15 cellular contexts compared by ENCODE assay signal in the genomic region with DNA sequence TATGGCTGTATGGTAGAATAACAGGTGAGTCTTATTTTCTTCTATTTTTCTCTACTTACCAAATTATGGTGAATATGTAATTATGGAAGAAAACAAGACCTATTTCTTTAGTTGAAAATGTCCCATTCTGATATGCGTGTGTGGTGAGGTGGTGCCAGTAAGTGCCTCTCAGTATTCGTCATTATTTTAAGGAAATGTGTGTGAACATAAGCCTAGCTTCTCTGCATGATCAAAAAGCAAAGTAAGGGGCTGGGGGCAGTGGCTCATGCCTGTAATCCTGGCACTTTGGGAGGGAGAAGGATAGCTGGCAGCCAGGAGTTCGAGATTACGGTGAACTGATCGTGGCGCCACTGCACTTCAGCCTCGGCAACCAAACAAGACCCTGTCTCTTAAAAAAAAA. TPM values are rescaled to one million over a fixed set of nuclear protein-coding genes. Genes with fewer than 3 reads are reported as not detected.
DNase-seq lines count a peak whose midpoint lies in the region; ATAC-seq lines count a peak whose summit lies in the region.
"Had no signal": no experiment of that assay in that cellular context is flagged by ENCODE, and none has a peak within 500 bp of the region (broad histone marks: within the 10 kb centered on the region; RNA-seq: fewer than 3 reads in every experiment).

No MANE protein-coding gene starts in this region.

- ATAC-seq in activated T-cell treated with anti-CD3 and anti-CD28 coated beads, Interleukin-2, amount 50 U/mL, for 4 hours = no peak
- ATAC-seq in stimulated activated naive CD8-positive, alpha-beta T cell treated with anti-CD3 and anti-CD28 coated beads, Interleukin-15, amount 100 ng/mL, for 72 hours = no peak
- ATAC-seq in stimulated activated naive CD8-positive, alpha-beta T cell treated with anti-CD3 and anti-CD28 coated beads, Interleukin-15, Interleukin-2, amounts not matched to agents 100 U/mL and 50 U/mL, for 24 hours = no peak
- peak; percentile 44 for ATAC-seq in activated T-helper 17 cell treated with anti-CD3 and anti-CD28 coated beads, Interleukin-2, amount 50 U/mL, for 72 hours (replicated peaks)
- ATAC-seq in stimulated activated effector memory CD8-positive, alpha-beta T cell treated with anti-CD3 and anti-CD28 coated beads, Interleukin-12 subunit alpha, Interleukin-12 subunit beta, amount 100 ng/mL, for 72 hours = peak; percentile 52
- ATAC-seq: HCT116 had no signal

- H3K27me3 ChIP-seq in MG63 = no peaks in the 10 kb centered on the region

- H3K9me3 ChIP-seq in MG63 = no peaks in the 10 kb centered on the region

- H3K27me3 Mint-ChIP-seq in activated T-cell treated with anti-CD3 and anti-CD28 coated beads, Interleukin-2, amount 50 U/mL, for 24 hours = no peaks in the 10 kb centered on the region
- H3K27me3 Mint-ChIP-seq in activated T-cell treated with anti-CD3 and anti-CD28 coated beads, Interleukin-2, amount 50 U/mL, for 4 hours (ENCODE audit: low read depth) = no peaks in the 10 kb centered on the region
- no peaks in the 10 kb centered on the region for H3K27me3 Mint-ChIP-seq in stimulated activated naive CD8-positive, alpha-beta T cell treated with anti-CD3 and anti-CD28 coated beads, Interleukin-15, amount 100 ng/mL, for 72 hours
- H3K27me3 Mint-ChIP-seq in activated T-helper 17 cell treated with anti-CD3 and anti-CD28 coated beads, Interleukin-2, amount 50 U/mL, for 72 hours = no peaks in the 10 kb centered on the region
- H3K27me3 Mint-ChIP-seq: CD4-positive, alpha-beta T cell had no signal

- no peaks in the 10 kb centered on the region for H3K9me3 Mint-ChIP-seq in activated T-cell treated with anti-CD3 and anti-CD28 coated beads, Interleukin-2, amount 50 U/mL, for 24 hours
- H3K9me3 Mint-ChIP-seq in activated T-cell treated with anti-CD3 and anti-CD28 coated beads, Interleukin-2, amount 50 U/mL, for 4 hours = no peaks in the 10 kb centered on the region
- H3K9me3 Mint-ChIP-seq in stimulated activated naive CD8-positive, alpha-beta T cell treated with anti-CD3 and anti-CD28 coated beads, Interleukin-15, amount 100 ng/mL, for 72 hours = no peaks in the 10 kb centered on the region
- H3K9me3 Mint-ChIP-seq in activated T-helper 17 cell treated with anti-CD3 and anti-CD28 coated beads, Interleukin-2, amount 50 U/mL, for 72 hours = no peaks in the 10 kb centered on the region
- H3K9me3 Mint-ChIP-seq in stimulated activated effector memory CD8-positive, alpha-beta T cell treated with anti-CD3 and anti-CD28 coated beads, Interleukin-12 subunit alpha, Interleukin-12 subunit beta, amount 100 ng/mL, for 72 hours = no peaks in the 10 kb centered on the region
- H3K9me3 Mint-ChIP-seq: CD4-positive, alpha-beta T cell had no signal

- peaks cover 71% of the 10 kb centered on the region for H3K36me3 Mint-ChIP-seq in activated T-cell treated with anti-CD3 and anti-CD28 coated beads, Interleukin-2, amount 50 U/mL, for 24 hours (ENCODE audit: low read depth)
- peaks cover 26% of the 10 kb centered on the region for H3K36me3 Mint-ChIP-seq in activated T-cell treated with anti-CD3 and anti-CD28 coated beads, Interleukin-2, amount 50 U/mL, for 4 hours (ENCODE audit: insufficient read depth)
- peaks cover 63% of the 10 kb centered on the region for H3K36me3 Mint-ChIP-seq in activated T-helper 17 cell treated with anti-CD3 and anti-CD28 coated beads, Interleukin-2, amount 50 U/mL, for 72 hours (ENCODE audit: low read depth)
- peaks cover 22% of the 10 kb centered on the region for H3K36me3 Mint-ChIP-seq in stimulated activated effector memory CD8-positive, alpha-beta T cell treated with anti-CD3 and anti-CD28 coated beads, Interleukin-12 subunit alpha, Interleukin-12 subunit beta, amount 100 ng/mL, for 72 hours

- peak overlapping the region; percentile 62 for H3K27ac Mint-ChIP-seq in activated T-cell treated with anti-CD3 and anti-CD28 coated beads, Interleukin-2, amount 50 U/mL, for 24 hours
- H3K27ac Mint-ChIP-seq in stimulated activated naive CD8-positive, alpha-beta T cell treated with anti-CD3 and anti-CD28 coated beads, Interleukin-15, amount 100 ng/mL, for 72 hours = peak overlapping the region; percentile 17 to 72
- H3K27ac Mint-ChIP-seq in activated T-helper 17 cell treated with anti-CD3 and anti-CD28 coated beads, Interleukin-2, amount 50 U/mL, for 72 hours = peak overlapping the region; percentile 28
- no peak overlapping the region for H3K27ac Mint-ChIP-seq in stimulated activated effector memory CD8-positive, alpha-beta T cell treated with anti-CD3 and anti-CD28 coated beads, Interleukin-12 subunit alpha, Interleukin-12 subunit beta, amount 100 ng/mL, for 72 hours
- H3K27ac Mint-ChIP-seq: CD4-positive, alpha-beta T cell had no signal

- H3K4me3 ChIP-seq in MG63 = no peak overlapping the region
- H3K4me3 ChIP-seq: GM12878, GM23248 had no signal

- H3K4me3 Mint-ChIP-seq in activated T-cell treated with anti-CD3 and anti-CD28 coated beads, Interleukin-2, amount 50 U/mL, for 24 hours = no peak overlapping the region
- no peak overlapping the region for H3K4me3 Mint-ChIP-seq in activated T-cell treated with anti-CD3 and anti-CD28 coated beads, Interleukin-2, amount 50 U/mL, for 4 hours
- no peak overlapping the region for H3K4me3 Mint-ChIP-seq in stimulated activated naive CD8-positive, alpha-beta T cell treated with anti-CD3 and anti-CD28 coated beads, Interleukin-15, amount 100 ng/mL, for 72 hours
- no peak overlapping the region for H3K4me3 Mint-ChIP-seq in activated T-helper 17 cell treated with anti-CD3 and anti-CD28 coated beads, Interleukin-2, amount 50 U/mL, for 72 hours
- H3K4me3 Mint-ChIP-seq in stimulated activated effector memory CD8-positive, alpha-beta T cell treated with anti-CD3 and anti-CD28 coated beads, Interleukin-12 subunit alpha, Interleukin-12 subunit beta, amount 100 ng/mL, for 72 hours = no peak overlapping the region
- H3K4me3 Mint-ChIP-seq: CD4-positive, alpha-beta T cell had no signal

- DNase-seq in activated T-cell treated with anti-CD3 and anti-CD28 coated beads, Interleukin-2, amount 50 U/mL, for 24 hours = no peak
- DNase-seq in activated T-cell treated with anti-CD3 and anti-CD28 coated beads, Interleukin-2, amount 50 U/mL, for 4 hours = no peak
- no peak for DNase-seq in stimulated activated naive CD8-positive, alpha-beta T cell treated with anti-CD3 and anti-CD28 coated beads, Interleukin-15, amount 100 ng/mL, for 72 hours
- DNase-seq in stimulated activated naive CD8-positive, alpha-beta T cell treated with anti-CD3 and anti-CD28 coated beads, Interleukin-15, Interleukin-2, amounts not matched to agents 100 U/mL and 50 U/mL, for 24 hours = no peak
- no peak for DNase-seq in stimulated activated effector memory CD8-positive, alpha-beta T cell treated with anti-CD3 and anti-CD28 coated beads, Interleukin-12 subunit alpha, Interleukin-12 subunit beta, amount 100 ng/mL, for 72 hours (ENCODE audit: low spot score in 2 of 2)
- DNase-seq in MG63 (no peak), epidermal melanocyte (ENCODE audit: insufficient read length, low spot score) (no peak)
- DNase-seq: 8988T; C1 segment of cervical spinal cord; CD4-positive, alpha-beta T cell; DMS79; GM23248 had no signal

- peaks cover 4% of the 10 kb centered on the region for H3K36me3 ChIP-seq in MG63

- peaks cover 8% of the 10 kb centered on the region for H3K4me1 Mint-ChIP-seq in activated T-cell treated with anti-CD3 and anti-CD28 coated beads, Interleukin-2, amount 50 U/mL, for 24 hours (ENCODE audit: low read depth)
- peaks cover 1% of the 10 kb centered on the region for H3K4me1 Mint-ChIP-seq in activated T-cell treated with anti-CD3 and anti-CD28 coated beads, Interleukin-2, amount 50 U/mL, for 4 hours (ENCODE audit: low read depth)
- peaks cover 8% of the 10 kb centered on the region for H3K4me1 Mint-ChIP-seq in stimulated activated naive CD8-positive, alpha-beta T cell treated with anti-CD3 and anti-CD28 coated beads, Interleukin-15, amount 100 ng/mL, for 72 hours
- H3K4me1 Mint-ChIP-seq in activated T-helper 17 cell treated with anti-CD3 and anti-CD28 coated beads, Interleukin-2, amount 50 U/mL, for 72 hours = peaks cover 5% of the 10 kb centered on the region
- peaks cover 12% of the 10 kb centered on the region for H3K4me1 Mint-ChIP-seq in stimulated activated effector memory CD8-positive, alpha-beta T cell treated with anti-CD3 and anti-CD28 coated beads, Interleukin-12 subunit alpha, Interleukin-12 subunit beta, amount 100 ng/mL, for 72 hours

RNA-seq across cellular contexts. Expression of a gene that starts 26.0 kb away (rescaled TPM):
- total RNA-seq in activated T-cell treated with anti-CD3 and anti-CD28 coated beads, Interleukin-2, amount 50 U/mL, for 4 hours = 10 to 100 TPM; 31.9 to 36.9 (median 35.4) TPM
- 10 to 100 TPM; 14.8 to 38.0 TPM for total RNA-seq in activated T-helper 17 cell treated with anti-CD3 and anti-CD28 coated beads, Interleukin-2, amount 50 U/mL, for 72 hours
- 6.2 and 6.4 TPM in 2 replicates for total RNA-seq in MG63 (2014; rRNA removed; shearing (Covaris generic); ENCODE audit: low replicate concordance)

Comparison
In these comparisons a context has a peak if more than half of its experiments do, and no peak if none do; other contexts are left out.
1. ATAC-seq: peak in activated T-helper 17 cell treated with anti-CD3 and anti-CD28 coated beads, Interleukin-2, amount 50 U/mL, for 72 hours (single experiment) and stimulated activated effector memory CD8-positive, alpha-beta T cell treated with anti-CD3 and anti-CD28 coated beads, Interleukin-12 subunit alpha, Interleukin-12 subunit beta, amount 100 ng/mL, for 72 hours (single experiment); none in activated T-cell treated with anti-CD3 and anti-CD28 coated beads, Interleukin-2, amount 50 U/mL, for 4 hours (0 of 2), stimulated activated naive CD8-positive, alpha-beta T cell treated with anti-CD3 and anti-CD28 coated beads, Interleukin-15, amount 100 ng/mL, for 72 hours (single experiment) and stimulated activated naive CD8-positive, alpha-beta T cell treated with anti-CD3 and anti-CD28 coated beads, Interleukin-15, Interleukin-2, amounts not matched to agents 100 U/mL and 50 U/mL, for 24 hours (single experiment).